In the genomic region with DNA sequence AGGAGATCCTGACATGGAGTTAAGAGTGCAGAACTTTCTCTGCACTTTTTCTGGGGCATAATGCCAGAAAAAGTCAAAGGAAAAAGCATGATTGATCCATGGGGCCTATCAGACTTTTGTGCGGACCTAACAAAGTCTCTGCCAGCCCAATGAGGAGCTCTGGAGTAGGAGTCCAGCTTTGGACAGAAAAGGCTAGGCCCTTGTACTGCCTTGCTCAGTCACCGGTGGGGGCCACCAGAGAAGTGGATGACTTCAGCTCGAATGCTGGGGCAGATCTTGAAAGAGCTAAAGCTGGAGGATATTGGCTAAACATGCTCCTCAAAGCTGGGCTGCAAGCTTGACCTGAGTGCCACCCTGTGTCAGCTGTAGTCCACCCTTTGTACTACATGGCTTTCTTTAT, we compare ENCODE assay signal across 1 cellular context.
TF ChIP-seq lines count a peak whose summit lies in the region.

No MANE protein-coding gene starts in this region.

TF ChIP-seq in WTC11, 78 proteins besides CTCF, POLR2A, EP300 and RAD21 (continued from another document):
- TF ChIP-seq, protein P1, sequence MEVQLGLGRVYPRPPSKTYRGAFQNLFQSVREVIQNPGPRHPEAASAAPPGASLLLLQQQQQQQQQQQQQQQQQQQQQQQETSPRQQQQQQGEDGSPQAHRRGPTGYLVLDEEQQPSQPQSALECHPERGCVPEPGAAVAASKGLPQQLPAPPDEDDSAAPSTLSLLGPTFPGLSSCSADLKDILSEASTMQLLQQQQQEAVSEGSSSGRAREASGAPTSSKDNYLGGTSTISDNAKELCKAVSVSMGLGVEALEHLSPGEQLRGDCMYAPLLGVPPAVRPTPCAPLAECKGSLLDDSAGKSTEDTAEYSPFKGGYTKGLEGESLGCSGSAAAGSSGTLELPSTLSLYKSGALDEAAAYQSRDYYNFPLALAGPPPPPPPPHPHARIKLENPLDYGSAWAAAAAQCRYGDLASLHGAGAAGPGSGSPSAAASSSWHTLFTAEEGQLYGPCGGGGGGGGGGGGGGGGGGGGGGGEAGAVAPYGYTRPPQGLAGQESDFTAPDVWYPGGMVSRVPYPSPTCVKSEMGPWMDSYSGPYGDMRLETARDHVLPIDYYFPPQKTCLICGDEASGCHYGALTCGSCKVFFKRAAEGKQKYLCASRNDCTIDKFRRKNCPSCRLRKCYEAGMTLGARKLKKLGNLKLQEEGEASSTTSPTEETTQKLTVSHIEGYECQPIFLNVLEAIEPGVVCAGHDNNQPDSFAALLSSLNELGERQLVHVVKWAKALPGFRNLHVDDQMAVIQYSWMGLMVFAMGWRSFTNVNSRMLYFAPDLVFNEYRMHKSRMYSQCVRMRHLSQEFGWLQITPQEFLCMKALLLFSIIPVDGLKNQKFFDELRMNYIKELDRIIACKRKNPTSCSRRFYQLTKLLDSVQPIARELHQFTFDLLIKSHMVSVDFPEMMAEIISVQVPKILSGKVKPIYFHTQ (CRISPR knock-in tag; IDR thresholded peaks at IDR 0.05) = no peak
- TF ChIP-seq RORB (CRISPR knock-in tag; IDR thresholded peaks at IDR 0.05) = no peak
- TF ChIP-seq, protein P2, sequence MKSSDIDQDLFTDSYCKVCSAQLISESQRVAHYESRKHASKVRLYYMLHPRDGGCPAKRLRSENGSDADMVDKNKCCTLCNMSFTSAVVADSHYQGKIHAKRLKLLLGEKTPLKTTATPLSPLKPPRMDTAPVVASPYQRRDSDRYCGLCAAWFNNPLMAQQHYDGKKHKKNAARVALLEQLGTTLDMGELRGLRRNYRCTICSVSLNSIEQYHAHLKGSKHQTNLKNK (CRISPR knock-in tag; IDR thresholded peaks at IDR 0.05) = no peak
- no peak for TF ChIP-seq ZNF423 (CRISPR knock-in tag; IDR thresholded peaks at IDR 0.05)
- TF ChIP-seq, protein P3, sequence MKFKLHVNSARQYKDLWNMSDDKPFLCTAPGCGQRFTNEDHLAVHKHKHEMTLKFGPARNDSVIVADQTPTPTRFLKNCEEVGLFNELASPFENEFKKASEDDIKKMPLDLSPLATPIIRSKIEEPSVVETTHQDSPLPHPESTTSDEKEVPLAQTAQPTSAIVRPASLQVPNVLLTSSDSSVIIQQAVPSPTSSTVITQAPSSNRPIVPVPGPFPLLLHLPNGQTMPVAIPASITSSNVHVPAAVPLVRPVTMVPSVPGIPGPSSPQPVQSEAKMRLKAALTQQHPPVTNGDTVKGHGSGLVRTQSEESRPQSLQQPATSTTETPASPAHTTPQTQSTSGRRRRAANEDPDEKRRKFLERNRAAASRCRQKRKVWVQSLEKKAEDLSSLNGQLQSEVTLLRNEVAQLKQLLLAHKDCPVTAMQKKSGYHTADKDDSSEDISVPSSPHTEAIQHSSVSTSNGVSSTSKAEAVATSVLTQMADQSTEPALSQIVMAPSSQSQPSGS (CRISPR knock-in tag; IDR thresholded peaks at IDR 0.05; ENCODE audit: borderline replicate concordance, low read depth) = no peak
- TF ChIP-seq NFYB (CRISPR knock-in tag; conservative IDR thresholded peaks at IDR 0.05; ENCODE audit: low read depth) = no peak
